8 cellular contexts compared by ENCODE assay signal in the genomic region with DNA sequence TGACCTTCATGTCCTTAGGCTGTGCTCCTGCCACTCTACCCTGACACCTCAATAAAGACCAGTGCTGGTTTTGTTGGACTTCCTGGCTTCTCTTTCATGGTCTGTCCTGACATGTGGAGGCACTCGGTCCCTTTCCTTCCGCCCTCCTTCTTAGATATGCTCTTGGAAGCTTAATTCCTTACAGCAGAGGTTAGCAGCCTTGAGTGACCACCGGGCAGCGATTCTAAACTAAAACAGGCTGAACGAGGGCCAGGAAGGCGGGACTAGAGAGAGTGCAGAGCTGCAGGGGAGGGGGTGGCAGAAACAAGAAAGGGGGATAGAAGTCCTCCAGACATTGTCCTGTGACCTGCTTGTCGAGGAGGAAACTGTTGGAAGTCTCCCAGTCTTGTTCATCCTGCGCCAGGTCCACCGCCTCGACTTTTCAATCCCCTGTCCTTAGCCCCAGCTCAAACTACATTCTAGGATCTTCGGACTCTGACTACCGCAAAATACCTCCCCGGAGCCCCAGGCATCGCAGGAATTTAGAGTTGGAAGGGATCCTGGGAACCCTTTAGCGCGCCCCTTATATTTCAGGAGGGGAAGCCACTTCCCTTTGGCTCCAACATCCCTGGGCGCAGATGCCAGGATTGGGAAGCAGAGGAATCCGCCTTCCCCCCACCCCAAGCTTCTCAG. TPM values are rescaled to one million over a fixed set of nuclear protein-coding genes. Genes with fewer than 3 reads are reported as not detected.
A peak's percentile ranks its signal among the peaks of the same experiment; 100 is the strongest.
DNase-seq lines count a peak whose midpoint lies in the region; ATAC-seq and TF ChIP-seq lines count a peak whose summit lies in the region.

No MANE protein-coding gene starts in this region.

- H3K27me3 ChIP-seq in A673 (replicated peaks; ENCODE audit: insufficient read depth, low read depth, low read length, poor library complexity) (peaks cover 43% of the 10 kb centered on the region), HUES64 (ENCODE audit: insufficient read depth, low read length) (peaks cover 38% of the 10 kb centered on the region), esophagus squamous epithelium (peaks cover 0 to 68% (median 0%) of the 10 kb centered on the region in 4 donors), osteoblast (ENCODE audit: insufficient read depth, low read length) (peaks cover 33% of the 10 kb centered on the region)

- H3K9ac ChIP-seq in HUES64 (ENCODE audit: low read depth, low read length) = 0 out of 2 replicates have a peak overlapping the region, but pooled peaks have one; percentile 37

- H4K20me1 ChIP-seq in osteoblast (ENCODE audit: insufficient read depth, low read length) = no peaks in the 10 kb centered on the region

- CTCF ChIA-PET in A673 (lab: Charles Lee) = no interaction called here

- peak overlapping the region; percentile 58 for H3K4me2 ChIP-seq in osteoblast (ENCODE audit: insufficient read depth, low read length)

- peak overlapping the region; percentile 35 for H2AFZ ChIP-seq in osteoblast (ENCODE audit: low read length)

- intact Hi-C loops in A673 (cut with micrococcal nuclease; ENCODE audit: unreplicated experiment) = no loop called here
- intact Hi-C loops in esophagus squamous epithelium (cut with DNase I) = no loop called here

- H3K9me3 ChIP-seq in A673 (ENCODE audit: low read depth, low read length, poor library complexity, severe bottlenecking) = no peaks in the 10 kb centered on the region
- no peaks in the 10 kb centered on the region for H3K9me3 ChIP-seq in HUES64 (ENCODE audit: insufficient read depth, low read depth, low read length)
- no peaks in the 10 kb centered on the region for H3K9me3 ChIP-seq in esophagus squamous epithelium
- H3K9me3 ChIP-seq in osteoblast (ENCODE audit: low read depth, low read length) = no peaks in the 10 kb centered on the region

- POLR2A ChIA-PET in A673 (lab: Charles Lee; ENCODE audit: low non-redundant PET) = no interaction called here

- no peaks in the 10 kb centered on the region for H3K79me2 ChIP-seq in osteoblast (ENCODE audit: insufficient read depth, low read length)

- H3K27ac ChIP-seq in A673 (ENCODE audit: low read depth, low read length, poor library complexity, severe bottlenecking) = no peak overlapping the region
- H3K27ac ChIP-seq in HUES64 (ENCODE audit: low read depth, low read length) = no peak overlapping the region
- no peak overlapping the region for H3K27ac ChIP-seq in esophagus squamous epithelium
- H3K27ac ChIP-seq in osteoblast (ENCODE audit: low read depth, low read length) = no peak overlapping the region

- no peak for TF ChIP-seq CTCF in A673 (conservative IDR thresholded peaks at IDR 0.05; ENCODE audit: low read depth, low read length)
- no peak for TF ChIP-seq CTCF in esophagus squamous epithelium (IDR thresholded peaks at IDR 0.05)
- TF ChIP-seq CTCF in osteoblast (IDR thresholded peaks at IDR 0.05; ENCODE audit: extremely low read depth, low read depth, low read length) = no peak

- H3K36me3 ChIP-seq in A673 (ENCODE audit: insufficient read depth, low read length, poor library complexity, severe bottlenecking) (no peaks in the 10 kb centered on the region), HUES64 (ENCODE audit: insufficient read depth, low read length) (no peaks in the 10 kb centered on the region), esophagus squamous epithelium (no peaks in the 10 kb centered on the region), osteoblast (ENCODE audit: insufficient read depth, low read length) (no peaks in the 10 kb centered on the region)

- no peak for TF ChIP-seq POLR2A in esophagus squamous epithelium (IDR thresholded peaks at IDR 0.05)

- ATAC-seq in GM21619 (IDR thresholded peaks at IDR 0.05; ENCODE audit: unreplicated experiment) = no peak
- no peak for ATAC-seq in HG02610 (IDR thresholded peaks at IDR 0.05; ENCODE audit: unreplicated experiment)

- H3K4me3 ChIP-seq in A673 (ENCODE audit: low read depth, low read length, poor library complexity, severe bottlenecking) (peak overlapping the region; percentile 25), HUES64 (ENCODE audit: low read length) (peak overlapping the region; percentile 62), esophagus squamous epithelium (peak overlapping the region in 3 of 4 donors; percentile 32 to 64 (median 47)), osteoblast (ENCODE audit: insufficient read depth, low read length) (peak overlapping the region; percentile 42)

- WGBS in HUES64 = 10% methylated on average over 18 of the region's 18 CpGs
- WGBS in esophagus squamous epithelium, 2 donors = 11 to 32% methylated on average over 9 to 17 of the region's 18 CpGs

- H3K4me1 ChIP-seq in A673 (ENCODE audit: insufficient read depth, low read length, poor library complexity, severe bottlenecking) = no peaks in the 10 kb centered on the region
- peaks cover 17% of the 10 kb centered on the region; the same call in 1 of the 2 replicates for H3K4me1 ChIP-seq in HUES64 (ENCODE audit: insufficient read depth, low read length)
- H3K4me1 ChIP-seq in esophagus squamous epithelium = peaks cover 0 to 19% (median 3%) of the 10 kb centered on the region in 3 donors
- H3K4me1 ChIP-seq in osteoblast (ENCODE audit: insufficient read depth, low read length) = no peaks in the 10 kb centered on the region

- DNase-seq in A673 (ENCODE audit: low spot score) (no peak), esophagus squamous epithelium (lab: John Stamatoyannopoulos, UW) (no peak), osteoblast (ENCODE audit: insufficient read length, low spot score, missing footprints) (peak; percentile 75), germinal center (ENCODE audit: low spot score) (no peak)
- DNase-seq in NK-92 treated with Interleukin-12 subunit alpha and Interleukin-12 subunit beta, amount 100 ng/mL, for 24 hours (lab: John Stamatoyannopoulos, UW) = no peak

- no TSS peak for BruUV-seq in A673 (replicated peaks; lab: Mats Ljungman, UMichigan)

RNA-seq across cellular contexts. Expression of gene AHSP, which starts 1.2 kb away (rescaled TPM):
- total RNA-seq in A673 (2021) (not detected in 2 replicates), esophagus squamous epithelium (not detected), osteoblast (not detected in 2 replicates)
- polyA plus RNA-seq in HUES64 (2013, experiment 1 of 2) = 0.75 TPM
- 1.9 TPM for polyA plus RNA-seq in HUES64 (2013, experiment 2 of 2)

RNA-seq across cellular contexts. Expression of gene RUSF1, which starts 20.7 kb away (rescaled TPM):
- total RNA-seq in A673 (2021) = 41.9 and 46.3 TPM in 2 replicates
- 23.0 TPM for polyA plus RNA-seq in HUES64 (2013, experiment 1 of 2)
- polyA plus RNA-seq in HUES64 (2013, experiment 2 of 2) = 26.8 TPM
- total RNA-seq in esophagus squamous epithelium = 10 to 100 TPM; 33.7 to 52.3 (median 39.1) TPM
- 48.5 and 53.0 TPM in 2 replicates for total RNA-seq in osteoblast

RNA-seq across cellular contexts. Expression of gene SLC5A2, which starts 45.9 kb away (rescaled TPM):
- total RNA-seq in A673 (2021) (not detected in 2 replicates), esophagus squamous epithelium (not detected), osteoblast (not detected in 2 replicates)
- 0.40 TPM for polyA plus RNA-seq in HUES64 (2013, experiment 1 of 2)
- polyA plus RNA-seq in HUES64 (2013, experiment 2 of 2) = 0.38 TPM

RNA-seq across cellular contexts. Expression of gene TGFB1I1, which starts 56.9 kb away (rescaled TPM):
- total RNA-seq in A673 (2021) (3.3 and 3.8 TPM in 2 replicates), esophagus squamous epithelium (10 to 100 TPM in 2 of 4 donors, 1 to 10 TPM in 2; 7.5 to 70.6 (median 11.1) TPM), osteoblast (60.1 and 70.4 TPM in 2 replicates)
- 6.2 TPM for polyA plus RNA-seq in HUES64 (2013, experiment 1 of 2)
- 7.0 TPM for polyA plus RNA-seq in HUES64 (2013, experiment 2 of 2)
